In genomic region chr12:99983721-99984258, GRCh38 we compare ENCODE assay signal across 9 cellular contexts. TPM values are rescaled to one million over a fixed set of nuclear protein-coding genes. Genes with fewer than 3 reads are reported as not detected.
DNase-seq lines count a peak whose midpoint lies in the region; ATAC-seq lines count a peak whose summit lies in the region.
"Had no signal": no experiment of that assay in that cellular context is flagged by ENCODE, and none has a peak within 500 bp of the region (broad histone marks: within the 10 kb centered on the region; RNA-seq: fewer than 3 reads in every experiment).

No MANE protein-coding gene starts in this region.

- peaks cover 6% of the 10 kb centered on the region for H3K4me1 Mint-ChIP-seq in activated CD8-positive, alpha-beta memory T cell treated with anti-CD3 and anti-CD28 coated beads, Interleukin-2, amount 10 ng/mL, durations not matched to agents 7 days and 5 days
- peaks cover 7% of the 10 kb centered on the region for H3K4me1 Mint-ChIP-seq in activated CD4-positive, alpha-beta memory T cell treated with anti-CD3 and anti-CD28 coated beads for 36 hours (ENCODE audit: low read depth)
- H3K4me1 Mint-ChIP-seq in stimulated activated naive B cell treated with anti-CD40 and anti-IgM and Interleukin-4, amounts not matched to agents 10 μg/mL and 1 μg/mL and 100 μg/mL, for 72 hours: peaks cover 6 to 14% of the 10 kb centered on the region in 2 donors

- H3K9me3 ChIP-seq in iPS-18c (ENCODE audit: control insufficient read depth, insufficient read depth, low read length): peaks cover 3% of the 10 kb centered on the region
- H3K9me3 ChIP-seq: neutrophil had no signal

- H3K9me3 Mint-ChIP-seq in activated CD8-positive, alpha-beta memory T cell treated with anti-CD3 and anti-CD28 coated beads, Interleukin-2, amount 10 ng/mL, durations not matched to agents 7 days and 5 days (ENCODE audit: low read depth): no peaks in the 10 kb centered on the region
- no peaks in the 10 kb centered on the region for H3K9me3 Mint-ChIP-seq in activated CD4-positive, alpha-beta memory T cell treated with anti-CD3 and anti-CD28 coated beads for 36 hours
- no peaks in the 10 kb centered on the region for H3K9me3 Mint-ChIP-seq in stimulated activated naive B cell treated with anti-CD40 and anti-IgM and Interleukin-4, amounts not matched to agents 10 μg/mL and 1 μg/mL and 100 μg/mL, for 72 hours

- H3K4me3 ChIP-seq in iPS-18c (ENCODE audit: insufficient read depth, low read depth, low read length): peak overlapping the region; percentile 72; the same call in 1 of the 2 replicates

- H3K36me3 Mint-ChIP-seq in activated CD8-positive, alpha-beta memory T cell treated with anti-CD3 and anti-CD28 coated beads, Interleukin-2, amount 10 ng/mL, durations not matched to agents 7 days and 5 days: no peaks in the 10 kb centered on the region
- H3K36me3 Mint-ChIP-seq in activated CD4-positive, alpha-beta memory T cell treated with anti-CD3 and anti-CD28 coated beads for 36 hours: no peaks in the 10 kb centered on the region
- no peaks in the 10 kb centered on the region for H3K36me3 Mint-ChIP-seq in stimulated activated naive B cell treated with anti-CD40 and anti-IgM and Interleukin-4, amounts not matched to agents 10 μg/mL and 1 μg/mL and 100 μg/mL, for 72 hours

- H3K4me3 Mint-ChIP-seq in activated CD8-positive, alpha-beta memory T cell treated with anti-CD3 and anti-CD28 coated beads, Interleukin-2, amount 10 ng/mL, durations not matched to agents 7 days and 5 days: peak overlapping the region; percentile 42
- peak overlapping the region; percentile 45 for H3K4me3 Mint-ChIP-seq in activated CD4-positive, alpha-beta memory T cell treated with anti-CD3 and anti-CD28 coated beads for 36 hours
- peak overlapping the region; percentile 78 to 87 for H3K4me3 Mint-ChIP-seq in stimulated activated naive B cell treated with anti-CD40 and anti-IgM and Interleukin-4, amounts not matched to agents 10 μg/mL and 1 μg/mL and 100 μg/mL, for 72 hours

- POLR2A ChIA-PET in activated CD4-positive, alpha-beta memory T cell treated with anti-CD3 and anti-CD28 coated beads for 36 hours (lab: Charles Lee): no interaction called here

- ATAC-seq in activated CD8-positive, alpha-beta memory T cell treated with anti-CD3 and anti-CD28 coated beads, Interleukin-2, amount 10 ng/mL, durations not matched to agents 7 days and 5 days: no peak
- ATAC-seq in stimulated activated naive B cell treated with anti-CD40 and anti-IgM and Interleukin-4, amounts not matched to agents 10 μg/mL and 1 μg/mL and 100 μg/mL, for 72 hours (replicated peaks): no peak
- no peak for ATAC-seq in HG03342 (IDR thresholded peaks at IDR 0.05; ENCODE audit: unreplicated experiment)

- peaks cover 71% of the 10 kb centered on the region for H3K27me3 Mint-ChIP-seq in activated CD8-positive, alpha-beta memory T cell treated with anti-CD3 and anti-CD28 coated beads, Interleukin-2, amount 10 ng/mL, durations not matched to agents 7 days and 5 days
- H3K27me3 Mint-ChIP-seq in activated CD4-positive, alpha-beta memory T cell treated with anti-CD3 and anti-CD28 coated beads for 36 hours: peaks cover 39% of the 10 kb centered on the region
- peaks cover 38 to 60% of the 10 kb centered on the region in 2 donors for H3K27me3 Mint-ChIP-seq in stimulated activated naive B cell treated with anti-CD40 and anti-IgM and Interleukin-4, amounts not matched to agents 10 μg/mL and 1 μg/mL and 100 μg/mL, for 72 hours

- intact Hi-C loops in activated CD4-positive, alpha-beta memory T cell treated with anti-CD3 and anti-CD28 coated beads for 36 hours (cut with micrococcal nuclease): no loop called here

- no peak for DNase-seq in activated CD8-positive, alpha-beta memory T cell treated with anti-CD3 and anti-CD28 coated beads, Interleukin-2, amount 10 ng/mL, durations not matched to agents 7 days and 5 days
- DNase-seq in activated CD8-positive, alpha-beta memory T cell treated with anti-CD3 and anti-CD28 coated beads for 24 hours: no peak
- no peak for DNase-seq in activated CD4-positive, alpha-beta memory T cell treated with anti-CD3 and anti-CD28 coated beads for 36 hours
- DNase-seq in stimulated activated naive B cell treated with anti-CD40 and anti-IgM and Interleukin-4, amounts not matched to agents 10 μg/mL and 1 μg/mL and 100 μg/mL, for 72 hours: no peak
- no peak for DNase-seq in NCI-H524 treated with DMSO at 0.1 percent for 48 hours (lab: John Stamatoyannopoulos, UW)
- no peak for DNase-seq in kidney glomerular epithelial cell (lab: John Stamatoyannopoulos, UW)

- no peak overlapping the region for H3K27ac Mint-ChIP-seq in activated CD8-positive, alpha-beta memory T cell treated with anti-CD3 and anti-CD28 coated beads, Interleukin-2, amount 10 ng/mL, durations not matched to agents 7 days and 5 days
- no peak overlapping the region for H3K27ac Mint-ChIP-seq in activated CD4-positive, alpha-beta memory T cell treated with anti-CD3 and anti-CD28 coated beads for 36 hours
- no peak overlapping the region for H3K27ac Mint-ChIP-seq in stimulated activated naive B cell treated with anti-CD40 and anti-IgM and Interleukin-4, amounts not matched to agents 10 μg/mL and 1 μg/mL and 100 μg/mL, for 72 hours

- CTCF ChIA-PET in activated CD8-positive, alpha-beta memory T cell treated with anti-CD3 and anti-CD28 coated beads, Interleukin-2, amount 10 ng/mL, durations not matched to agents 7 days and 5 days (lab: Charles Lee): no interaction called here
- CTCF ChIA-PET in activated CD4-positive, alpha-beta memory T cell treated with anti-CD3 and anti-CD28 coated beads for 36 hours (lab: Charles Lee): interaction anchor here (1.3 kb wide), 1 partner anchor 940 kb away, joined by 3 read pairs; no protein-coding TSS in a partner anchor

RNA-seq across cellular contexts. Expression of gene ANKS1B, which starts 0.9 kb away (rescaled TPM):
- total RNA-seq in activated CD8-positive, alpha-beta memory T cell treated with anti-CD3 and anti-CD28 coated beads, Interleukin-2, amount 10 ng/mL, durations not matched to agents 7 days and 5 days: 1 to 10 TPM in 1 of 2 experiments, under 1 TPM in 1; 0.96 to 1.1 TPM
- 1 to 10 TPM in 1 of 2 experiments, under 1 TPM in 1; 0.97 to 1.0 TPM for total RNA-seq in activated CD4-positive, alpha-beta memory T cell treated with anti-CD3 and anti-CD28 coated beads for 36 hours
